8 cellular contexts compared by ENCODE assay signal in the genomic region with DNA sequence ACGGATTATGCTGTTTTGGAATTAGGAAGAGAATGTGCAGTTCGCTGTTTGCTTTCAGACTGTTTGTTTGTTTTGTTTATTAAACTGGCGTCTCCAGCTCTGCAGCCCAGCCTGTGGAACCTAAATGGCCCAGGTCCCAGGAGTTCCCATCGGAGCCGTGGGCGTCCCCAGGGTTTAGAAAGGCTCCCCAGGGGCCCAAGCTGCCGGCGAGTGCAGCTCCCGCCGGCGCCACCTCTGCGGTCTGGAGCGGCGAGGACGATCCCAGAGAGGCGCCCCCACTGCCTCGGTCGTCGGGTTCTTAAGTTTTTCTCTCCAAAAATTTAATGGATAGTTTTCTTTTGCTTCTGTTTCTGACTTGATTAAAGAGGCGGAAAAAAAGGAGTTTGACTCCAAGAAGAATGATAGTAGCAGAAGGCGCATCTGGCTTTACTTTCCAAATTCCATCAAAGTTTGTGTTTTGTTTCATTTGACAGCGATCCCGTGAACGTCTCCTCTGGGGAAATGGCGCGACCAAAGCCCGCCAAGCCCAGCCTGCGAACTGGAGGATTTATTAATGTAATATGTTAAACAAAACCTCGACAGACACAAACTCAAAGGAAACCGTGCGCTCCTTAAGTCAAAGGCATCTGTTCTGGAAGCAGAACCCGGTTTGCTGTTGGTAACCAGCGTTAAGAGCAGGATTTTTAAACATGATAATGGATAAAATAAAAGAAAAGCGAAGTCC. TPM values are rescaled to one million over a fixed set of nuclear protein-coding genes. Genes with fewer than 3 reads are reported as not detected.
DNase-seq lines count a peak whose midpoint lies in the region; ATAC-seq and TF ChIP-seq lines count a peak whose summit lies in the region.

No MANE protein-coding gene starts in this region.

- H3K27me3 Mint-ChIP-seq in activated T-cell treated with anti-CD3 and anti-CD28 coated beads, Interleukin-2, amount 50 U/mL, for 4 hours (ENCODE audit: low read depth): peaks cover 45% of the 10 kb centered on the region
- H3K27me3 Mint-ChIP-seq in brain: peaks cover 40% of the 10 kb centered on the region

- no peaks in the 10 kb centered on the region for H3K36me3 Mint-ChIP-seq in activated T-cell treated with anti-CD3 and anti-CD28 coated beads, Interleukin-2, amount 50 U/mL, for 4 hours (ENCODE audit: insufficient read depth)
- peaks cover 20% of the 10 kb centered on the region for H3K36me3 Mint-ChIP-seq in brain
- no peaks in the 10 kb centered on the region for H3K36me3 Mint-ChIP-seq in stimulated activated effector memory CD8-positive, alpha-beta T cell treated with anti-CD3 and anti-CD28 coated beads, Interleukin-12 subunit alpha, Interleukin-12 subunit beta, amount 100 ng/mL, for 72 hours

- no peak for DNase-seq in activated T-cell treated with anti-CD3 and anti-CD28 coated beads, Interleukin-2, amount 50 U/mL, for 4 hours
- DNase-seq in activated T-cell treated with anti-CD3 and anti-CD28 coated beads, Interleukin-2, amount 50 U/mL, for 48 hours: no peak
- DNase-seq in NCI-H510A treated with DMSO at 0.1 percent for 48 hours (lab: John Stamatoyannopoulos, UW) (peak; percentile 10), islet precursor cell (peak; percentile 63)
- DNase-seq in stimulated activated effector memory CD8-positive, alpha-beta T cell treated with anti-CD3 and anti-CD28 coated beads, Interleukin-12 subunit alpha, Interleukin-12 subunit beta, amount 100 ng/mL, for 72 hours (ENCODE audit: low spot score in 2 of 2): no peak
- no peak for DNase-seq in stimulated activated CD8-positive, alpha-beta memory T cell treated with anti-CD3 and anti-CD28 coated beads, Interleukin-4, amount 100 ng/mL, for 48 hours

- TF ChIP-seq CTCF in brain (conservative IDR thresholded peaks at IDR 0.05): no peak

- peaks cover 13% of the 10 kb centered on the region for H3K4me1 Mint-ChIP-seq in activated T-cell treated with anti-CD3 and anti-CD28 coated beads, Interleukin-2, amount 50 U/mL, for 4 hours (ENCODE audit: low read depth)
- peaks cover 36% of the 10 kb centered on the region for H3K4me1 Mint-ChIP-seq in brain
- no peaks in the 10 kb centered on the region for H3K4me1 Mint-ChIP-seq in stimulated activated effector memory CD8-positive, alpha-beta T cell treated with anti-CD3 and anti-CD28 coated beads, Interleukin-12 subunit alpha, Interleukin-12 subunit beta, amount 100 ng/mL, for 72 hours

- peak overlapping the region; percentile 87 to 98 (median 96) for H3K27ac Mint-ChIP-seq in brain
- no peak overlapping the region for H3K27ac Mint-ChIP-seq in stimulated activated effector memory CD8-positive, alpha-beta T cell treated with anti-CD3 and anti-CD28 coated beads, Interleukin-12 subunit alpha, Interleukin-12 subunit beta, amount 100 ng/mL, for 72 hours

- peak overlapping the region; percentile 76 for H3K4me3 Mint-ChIP-seq in activated T-cell treated with anti-CD3 and anti-CD28 coated beads, Interleukin-2, amount 50 U/mL, for 4 hours
- peak overlapping the region; percentile 86 to 95 (median 92) for H3K4me3 Mint-ChIP-seq in brain
- peak overlapping the region; percentile 60 for H3K4me3 Mint-ChIP-seq in stimulated activated effector memory CD8-positive, alpha-beta T cell treated with anti-CD3 and anti-CD28 coated beads, Interleukin-12 subunit alpha, Interleukin-12 subunit beta, amount 100 ng/mL, for 72 hours

- ATAC-seq in activated T-cell treated with anti-CD3 and anti-CD28 coated beads, Interleukin-2, amount 50 U/mL, for 4 hours: no peak
- ATAC-seq in stimulated activated effector memory CD8-positive, alpha-beta T cell treated with anti-CD3 and anti-CD28 coated beads, Interleukin-12 subunit alpha, Interleukin-12 subunit beta, amount 100 ng/mL, for 72 hours: no peak
- no peak for ATAC-seq in HG02588 (IDR thresholded peaks at IDR 0.05; ENCODE audit: unreplicated experiment)

- H3K9me3 Mint-ChIP-seq in activated T-cell treated with anti-CD3 and anti-CD28 coated beads, Interleukin-2, amount 50 U/mL, for 4 hours: no peaks in the 10 kb centered on the region
- peaks cover 0 to 6% (median 3%) of the 10 kb centered on the region in 5 experiments for H3K9me3 Mint-ChIP-seq in brain
- H3K9me3 Mint-ChIP-seq in stimulated activated effector memory CD8-positive, alpha-beta T cell treated with anti-CD3 and anti-CD28 coated beads, Interleukin-12 subunit alpha, Interleukin-12 subunit beta, amount 100 ng/mL, for 72 hours: no peaks in the 10 kb centered on the region

RNA-seq across cellular contexts. Expression of a gene that starts 0.7 kb away (rescaled TPM):
- total RNA-seq in activated T-cell treated with anti-CD3 and anti-CD28 coated beads, Interleukin-2, amount 50 U/mL, for 4 hours: under 1 TPM; 0.22 to 0.56 (median 0.26) TPM
- polyA plus RNA-seq in brain (ENCODE audit: insufficient read depth, low read depth, low replicate concordance): 14.4 TPM

Comparison
In these comparisons a context has a peak if more than half of its experiments do, and no peak if none do; other contexts are left out.
1. DNase-seq: peak in NCI-H510A treated with DMSO at 0.1 percent for 48 hours (single experiment) and islet precursor cell (single experiment); none in activated T-cell treated with anti-CD3 and anti-CD28 coated beads, Interleukin-2, amount 50 U/mL, for 4 hours (single experiment), activated T-cell treated with anti-CD3 and anti-CD28 coated beads, Interleukin-2, amount 50 U/mL, for 48 hours (0 of 2), stimulated activated effector memory CD8-positive, alpha-beta T cell treated with anti-CD3 and anti-CD28 coated beads, Interleukin-12 subunit alpha, Interleukin-12 subunit beta, amount 100 ng/mL, for 72 hours (0 of 2) and stimulated activated CD8-positive, alpha-beta memory T cell treated with anti-CD3 and anti-CD28 coated beads, Interleukin-4, amount 100 ng/mL, for 48 hours (single experiment).
2. Peak in every context shown above with its lines, with median percentiles within 50 percentile points of each other: H3K4me3 Mint-ChIP-seq.